14 cellular contexts compared by ENCODE assay signal in genomic region chr2:100718065-100718570, GRCh38.
A peak's percentile ranks its signal among the peaks of the same experiment; 100 is the strongest.
DNase-seq lines count a peak whose midpoint lies in the region; ATAC-seq and TF ChIP-seq lines count a peak whose summit lies in the region.
"Had no signal": no experiment of that assay in that cellular context is flagged by ENCODE, and none has a peak within 500 bp of the region (broad histone marks: within the 10 kb centered on the region; RNA-seq: fewer than 3 reads in every experiment).

No MANE protein-coding gene starts in this region.

- H3K9me2 ChIP-seq in HCT116 (ENCODE audit: insufficient read depth) = no peaks in the 10 kb centered on the region

- in situ Hi-C loops in G401 (cut with HindIII; ENCODE audit: low sequenced_read_pairs) = no loop called here

- no peaks in the 10 kb centered on the region for H3K9me3 ChIP-seq in HCT116 (ENCODE audit: control insufficient read depth in 1 of 2, insufficient read depth in 1 of 2, low read depth in 1 of 2, low read length in 2 of 2)
- peaks cover 0 to 13% (median 0%) of the 10 kb centered on the region in 3 donors for H3K9me3 ChIP-seq in gastroesophageal sphincter
- H3K9me3 ChIP-seq: HAP-1 had no signal

- H2AFZ ChIP-seq in HCT116 (ENCODE audit: low read depth, low read length, poor library complexity, severe bottlenecking) = no peak overlapping the region

- intact Hi-C loops in HCT116 (cut with micrococcal nuclease) = no loop called here
- intact Hi-C loops in left colon (cut with DNase I, micrococcal nuclease) = no loop called here

- TF ChIP-seq POLR2A in HCT116 (IDR thresholded peaks at IDR 0.05; ENCODE audit: borderline replicate concordance, extremely low read depth, insufficient read depth, insufficient read length) = no peak
- TF ChIP-seq POLR2A in gastroesophageal sphincter (IDR thresholded peaks at IDR 0.05) = no peak

- no peak overlapping the region for H3K9ac ChIP-seq in HCT116 (ENCODE audit: low read length)

- DNase-seq in HCT116 (ENCODE audit: low read depth, low spot score) (no peak), epithelial cell of proximal tubule (ENCODE audit: low read depth) (no peak), left colon (no peak), G401 (ENCODE audit: low spot score) (no peak)
- DNase-seq: C1 segment of cervical spinal cord; CD4-positive, alpha-beta memory T cell; COR-L47; DMS 273 treated with DMSO at 0.1 percent for 48 hours; DMS79; EL; GOT3 had no signal

- H3K27me3 ChIP-seq in HCT116 (ENCODE audit: insufficient read depth, low read length) (peaks cover 3% of the 10 kb centered on the region; the same call in 1 of the 2 replicates), gastroesophageal sphincter (no peaks in the 10 kb centered on the region)

- TF ChIP-seq EP300 in gastroesophageal sphincter (IDR thresholded peaks at IDR 0.05) = no peak

- POLR2A ChIA-PET in HCT116 (lab: Charles Lee) = no interaction called here

- BruUV-seq in HCT116 (replicated peaks; lab: Mats Ljungman, UMichigan) = no TSS peak

- H3K4me3 ChIP-seq in HCT116 (replicated peaks in 1 of 2; ENCODE audit: low read depth in 1 of 2, low read length in 2 of 2) (no peak overlapping the region), epithelial cell of proximal tubule (ENCODE audit: low read depth, low read length) (no peak overlapping the region), gastroesophageal sphincter (no peak overlapping the region)
- H3K4me3 ChIP-seq: HAP-1 had no signal

- no peak overlapping the region for H3K4me2 ChIP-seq in HCT116 (ENCODE audit: low read length)

- no peaks in the 10 kb centered on the region for H3K4me1 ChIP-seq in HCT116 (ENCODE audit: control insufficient read depth in 1 of 2, insufficient read depth in 2 of 2, low read length in 2 of 2)
- H3K4me1 ChIP-seq in gastroesophageal sphincter = no peaks in the 10 kb centered on the region
- H3K4me1 ChIP-seq: HAP-1 had no signal

- no peaks in the 10 kb centered on the region for H4K20me1 ChIP-seq in HCT116 (ENCODE audit: insufficient read depth)

- no peak for ATAC-seq in HCT116
- ATAC-seq in left colon = peak; percentile 91
- no peak for ATAC-seq in gastroesophageal sphincter
- no peak for ATAC-seq in HG03025 (IDR thresholded peaks at IDR 0.05; ENCODE audit: low FRiP score, unreplicated experiment)

- H3K27ac ChIP-seq in HCT116 (ENCODE audit: low read depth, low read length) (no peak overlapping the region), gastroesophageal sphincter (no peak overlapping the region)

- TF ChIP-seq CTCF in HCT116 (IDR thresholded peaks at IDR 0.05 in 2 of 3, conservative IDR thresholded peaks at IDR 0.05 in 1 of 3; ENCODE audit: borderline replicate concordance in 1 of 3, insufficient read depth in 1 of 3, low read depth in 2 of 3, low read length in 2 of 3) = no peak
- TF ChIP-seq CTCF in epithelial cell of proximal tubule (conservative IDR thresholded peaks at IDR 0.05; ENCODE audit: low read depth, low read length) = peak; percentile 23
- no peak for TF ChIP-seq CTCF in gastroesophageal sphincter (IDR thresholded peaks at IDR 0.05)

- H3K36me3 ChIP-seq in HCT116 (ENCODE audit: control insufficient read depth in 1 of 2, insufficient read depth in 2 of 2, low read length in 2 of 2) (no peaks in the 10 kb centered on the region), gastroesophageal sphincter (no peaks in the 10 kb centered on the region)
- H3K36me3 ChIP-seq: HAP-1 had no signal

- 0 out of 2 replicates have a peak, but pooled peaks have one; percentile 6 for TF ChIP-seq RAD21 in HCT116 (IDR thresholded peaks at IDR 0.05; ENCODE audit: low read depth)

- 72 to 100% methylated on average over 1 to 3 of the region's 3 CpGs for WGBS in gastroesophageal sphincter (ENCODE audit: low coverage in 1 of 2), 2 donors

- no peaks in the 10 kb centered on the region for H3K79me2 ChIP-seq in HCT116 (ENCODE audit: insufficient read depth, low read length)

- RAD21 ChIA-PET in HCT116 (lab: Charles Lee; ENCODE audit: low non-redundant PET in 1 of 2, low total read pairs in 2 of 2, uncharacterized antibody in 2 of 2, unreplicated experiment in 2 of 2) = no interaction called here

- CTCF ChIA-PET in HCT116 (lab: Charles Lee) = no interaction called here

TF ChIP-seq in HCT116, 20 proteins besides CTCF, POLR2A, EP300 and RAD21:
- TF ChIP-seq CEBPB (IDR thresholded peaks at IDR 0.05; ENCODE audit: low read depth) (no peak), EGR1 (IDR thresholded peaks at IDR 0.05; ENCODE audit: low read depth) (no peak), POLR2AphosphoS5 (IDR thresholded peaks at IDR 0.05; ENCODE audit: low read depth, low read length) (no peak), ZBTB33 (IDR thresholded peaks at IDR 0.05; ENCODE audit: extremely low read depth, insufficient replicate concordance, low read length) (no peak), ATF3 (IDR thresholded peaks at IDR 0.05) (no peak), TCF7L2 (IDR thresholded peaks at IDR 0.05; ENCODE audit: borderline replicate concordance, extremely low read depth, insufficient read depth, insufficient read length) (no peak), ZFX (IDR thresholded peaks at IDR 0.05) (no peak)
